In genomic region chr6:142929751-142930358, GRCh38 we compare ENCODE assay signal across 13 cellular contexts. TPM values are rescaled to one million over a fixed set of nuclear protein-coding genes. Genes with fewer than 3 reads are reported as not detected.
DNase-seq lines count a peak whose midpoint lies in the region; ATAC-seq and TF ChIP-seq lines count a peak whose summit lies in the region.
"Had no signal": no experiment of that assay in that cellular context is flagged by ENCODE, and none has a peak within 500 bp of the region (broad histone marks: within the 10 kb centered on the region; RNA-seq: fewer than 3 reads in every experiment).

No MANE protein-coding gene starts in this region.

- no peaks in the 10 kb centered on the region for H3K27me3 ChIP-seq in uterus

- peaks cover 78% of the 10 kb centered on the region for H3K36me3 Mint-ChIP-seq in activated T-helper 17 cell treated with anti-CD3 and anti-CD28 coated beads, Interleukin-2, amount 50 U/mL, for 72 hours (ENCODE audit: low read depth)

- peaks cover 51% of the 10 kb centered on the region for H3K4me1 Mint-ChIP-seq in activated T-helper 17 cell treated with anti-CD3 and anti-CD28 coated beads, Interleukin-2, amount 50 U/mL, for 72 hours

- H3K9me3 ChIP-seq in uterus: no peaks in the 10 kb centered on the region

- intact Hi-C loops in uterus (cut with DNase I; ENCODE audit: low total_unique reads): no loop called here

- peak overlapping the region; percentile 98 for H3K27ac Mint-ChIP-seq in activated T-helper 17 cell treated with anti-CD3 and anti-CD28 coated beads, Interleukin-2, amount 50 U/mL, for 72 hours

- no peaks in the 10 kb centered on the region for H3K36me3 ChIP-seq in uterus

- no peak overlapping the region for H3K4me3 ChIP-seq in coronary artery
- no peak overlapping the region for H3K4me3 ChIP-seq in uterus

- peak; percentile 13 for DNase-seq in AG20443 (ENCODE audit: low spot score)
- DNase-seq in EL: peak; percentile 36
- DNase-seq in foreskin melanocyte: peak; percentile 47
- DNase-seq in HUDEP-2 (lab: John Stamatoyannopoulos, UW; ENCODE audit: unreplicated experiment in 76 of 76): no peak
- DNase-seq in T-helper 9 cell: no peak
- DNase-seq in coronary artery (ENCODE audit: low spot score): no peak
- no peak for DNase-seq in uterus
- DNase-seq: activated CD8-positive, alpha-beta memory T cell treated with anti-CD3 and anti-CD28 coated beads, Interleukin-2, amount 50 U/mL, for 48 hours; cerebellar nuclear complex; NCI-H2029; nucleus accumbens had no signal

- TF ChIP-seq CTCF in coronary artery (IDR thresholded peaks at IDR 0.05) (no peak), uterus (IDR thresholded peaks at IDR 0.05) (no peak)

- H3K27me3 Mint-ChIP-seq in activated T-helper 17 cell treated with anti-CD3 and anti-CD28 coated beads, Interleukin-2, amount 50 U/mL, for 72 hours: no peaks in the 10 kb centered on the region

- peak; percentile 44 for ATAC-seq in activated T-helper 17 cell treated with anti-CD3 and anti-CD28 coated beads, Interleukin-2, amount 50 U/mL, for 72 hours (replicated peaks)
- ATAC-seq: left lobe of liver had no signal

- H3K4me3 Mint-ChIP-seq in activated T-helper 17 cell treated with anti-CD3 and anti-CD28 coated beads, Interleukin-2, amount 50 U/mL, for 72 hours: peak overlapping the region; percentile 90

- peaks cover 0 to 5% of the 10 kb centered on the region in 2 donors for H3K4me1 ChIP-seq in uterus

- no peak overlapping the region for H3K27ac ChIP-seq in coronary artery
- no peak overlapping the region for H3K27ac ChIP-seq in uterus

- H3K9me3 Mint-ChIP-seq in activated T-helper 17 cell treated with anti-CD3 and anti-CD28 coated beads, Interleukin-2, amount 50 U/mL, for 72 hours: no peaks in the 10 kb centered on the region

- TF ChIP-seq POLR2A in uterus (IDR thresholded peaks at IDR 0.05): no peak

RNA-seq across cellular contexts. Expression of gene HIVEP2, which starts 15.1 kb away (rescaled TPM):
- 10 to 100 TPM; 33.0 to 53.5 TPM for total RNA-seq in activated T-helper 17 cell treated with anti-CD3 and anti-CD28 coated beads, Interleukin-2, amount 50 U/mL, for 72 hours
- 10 to 100 TPM; 11.0 to 24.7 (median 19.8) TPM for total RNA-seq in uterus

Comparison
In these comparisons a context has a peak if more than half of its experiments do, and no peak if none do; other contexts are left out.
1. DNase-seq: peak in AG20443 (single experiment), EL (single experiment) and foreskin melanocyte (single experiment); none in HUDEP-2 (0 of 76), T-helper 9 cell (single experiment), coronary artery (single experiment) and uterus (0 of 2).